27 cellular contexts compared by ENCODE assay signal in genomic region chr2:108918156-108918845, GRCh38.
"Had no signal": no experiment of that assay in that cellular context is flagged by ENCODE, and none has a peak within 500 bp of the region (broad histone marks: within the 10 kb centered on the region; RNA-seq: fewer than 3 reads in every experiment).

No MANE protein-coding gene starts in this region.

- H3K27me3 ChIP-seq: gastrocnemius medialis, right lobe of liver, suprapubic skin had no signal

- H3K4me3 Mint-ChIP-seq: activated naive CD4-positive, alpha-beta T cell treated with anti-CD3 and anti-CD28 coated beads, Interleukin-2, amount 10 ng/mL, durations not matched to agents 7 days and 5 days; activated naive CD8-positive, alpha-beta T cell treated with anti-CD3 and anti-CD28 coated beads, Interleukin-2, amount 10 ng/mL, durations not matched to agents 7 days and 5 days; activated T-helper 1 cell treated with anti-CD3 and anti-CD28 coated beads, Interleukin-12 subunit alpha, Interleukin-12 subunit beta, Interleukin-2, Interleukin-4 antibody, amounts not matched to agents 30 ng/mL and 10 ng/mL and 1 ng/mL, durations not matched to agents 14 hours and 24 hours and 36 hours; natural killer cell treated with Interleukin-12 subunit alpha and Interleukin-12 subunit beta and Interleukin-15 and Interleukin-18, amount 100 ng/mL, for 72 hours; stimulated activated naive B cell treated with anti-CD40 and anti-IgM and Interleukin-4, amounts not matched to agents 10 μg/mL and 1 μg/mL and 100 μg/mL, for 72 hours; T-helper 17 cell had no signal

- H3K4me1 ChIP-seq: gastrocnemius medialis, right lobe of liver, tibial artery had no signal

- H3K27ac ChIP-seq: brain microvascular endothelial cell, gastrocnemius medialis, neutrophil, right lobe of liver, skin epidermis, suprapubic skin, tibial artery, WERI-Rb-1 had no signal

- H3K36me3 ChIP-seq: brain microvascular endothelial cell, gastrocnemius medialis, neutrophil, right lobe of liver, suprapubic skin, tibial artery, WERI-Rb-1 had no signal

- DNase-seq: activated CD4-positive, alpha-beta T cell treated with anti-CD3 and anti-CD28 coated beads for 48 hours; activated CD4-positive, alpha-beta T cell treated with anti-CD3 and anti-CD28 coated beads, Interleukin-2, amount 50 U/mL, for 48 hours; activated CD8-positive, alpha-beta memory T cell treated with anti-CD3 and anti-CD28 coated beads for 24 hours; activated gamma-delta T cell; activated naive CD4-positive, alpha-beta T cell treated with anti-CD3 and anti-CD28 coated beads, Interleukin-2, amount 10 ng/mL, durations not matched to agents 7 days and 5 days; activated naive CD8-positive, alpha-beta T cell treated with anti-CD3 and anti-CD28 coated beads, Interleukin-2, amount 10 ng/mL, durations not matched to agents 7 days and 5 days; brain microvascular endothelial cell; central memory CD4-positive, alpha-beta T cell; dermis blood vessel endothelial cell; effector CD8-positive, alpha-beta T cell; gastrocnemius medialis; hippocampal formation; kidney; stimulated activated CD4-positive, alpha-beta T cell treated with anti-CD3 and anti-CD28 coated beads, Interleukin-4, amount 100 ng/mL, for 24 hours; stimulated activated naive B cell treated with anti-CD40 and anti-IgM and Interleukin-4, amounts not matched to agents 10 μg/mL and 1 μg/mL and 100 μg/mL, for 72 hours; SW 1271; T-helper 17 cell; T1000; WERI-Rb-1 had no signal

- ATAC-seq: activated CD4-positive, CD25-positive, alpha-beta regulatory T cell treated with anti-CD3 and anti-CD28 coated beads, Interleukin-2, amount 50 U/mL, for 24 hours; gastrocnemius medialis; natural killer cell treated with Interleukin-12 subunit alpha and Interleukin-12 subunit beta and Interleukin-15 and Interleukin-18, amount 100 ng/mL, for 72 hours; stimulated activated naive B cell treated with anti-CD40 and anti-IgM and Interleukin-4, amounts not matched to agents 10 μg/mL and 1 μg/mL and 100 μg/mL, for 72 hours; T-helper 17 cell had no signal

- H3K9me3 ChIP-seq: gastrocnemius medialis, neutrophil, right lobe of liver, suprapubic skin, tibial artery had no signal

- H3K27me3 Mint-ChIP-seq: activated naive CD8-positive, alpha-beta T cell treated with anti-CD3 and anti-CD28 coated beads, Interleukin-2, amount 10 ng/mL, durations not matched to agents 7 days and 5 days; natural killer cell treated with Interleukin-12 subunit alpha and Interleukin-12 subunit beta and Interleukin-15 and Interleukin-18, amount 100 ng/mL, for 72 hours; stimulated activated naive B cell treated with anti-CD40 and anti-IgM and Interleukin-4, amounts not matched to agents 10 μg/mL and 1 μg/mL and 100 μg/mL, for 72 hours had no signal

- H3K36me3 Mint-ChIP-seq: activated naive CD4-positive, alpha-beta T cell treated with anti-CD3 and anti-CD28 coated beads, Interleukin-2, amount 10 ng/mL, durations not matched to agents 7 days and 5 days; activated naive CD8-positive, alpha-beta T cell treated with anti-CD3 and anti-CD28 coated beads, Interleukin-2, amount 10 ng/mL, durations not matched to agents 7 days and 5 days; natural killer cell treated with Interleukin-12 subunit alpha and Interleukin-12 subunit beta and Interleukin-15 and Interleukin-18, amount 100 ng/mL, for 72 hours; stimulated activated naive B cell treated with anti-CD40 and anti-IgM and Interleukin-4, amounts not matched to agents 10 μg/mL and 1 μg/mL and 100 μg/mL, for 72 hours had no signal

- H3K4me1 Mint-ChIP-seq: stimulated activated naive B cell treated with anti-CD40 and anti-IgM and Interleukin-4, amounts not matched to agents 10 μg/mL and 1 μg/mL and 100 μg/mL, for 72 hours had no signal

- H3K27ac Mint-ChIP-seq: activated naive CD4-positive, alpha-beta T cell treated with anti-CD3 and anti-CD28 coated beads, Interleukin-2, amount 10 ng/mL, durations not matched to agents 7 days and 5 days; activated naive CD8-positive, alpha-beta T cell treated with anti-CD3 and anti-CD28 coated beads, Interleukin-2, amount 10 ng/mL, durations not matched to agents 7 days and 5 days; activated T-helper 1 cell treated with anti-CD3 and anti-CD28 coated beads, Interleukin-12 subunit alpha, Interleukin-12 subunit beta, Interleukin-2, Interleukin-4 antibody, amounts not matched to agents 30 ng/mL and 10 ng/mL and 1 ng/mL, durations not matched to agents 14 hours and 24 hours and 36 hours; natural killer cell treated with Interleukin-12 subunit alpha and Interleukin-12 subunit beta and Interleukin-15 and Interleukin-18, amount 100 ng/mL, for 72 hours; stimulated activated naive B cell treated with anti-CD40 and anti-IgM and Interleukin-4, amounts not matched to agents 10 μg/mL and 1 μg/mL and 100 μg/mL, for 72 hours; T-helper 17 cell had no signal

- H3K4me3 ChIP-seq: gastrocnemius medialis, right lobe of liver, skin epidermis, suprapubic skin, tibial artery had no signal

- H3K9me3 Mint-ChIP-seq: activated naive CD4-positive, alpha-beta T cell treated with anti-CD3 and anti-CD28 coated beads, Interleukin-2, amount 10 ng/mL, durations not matched to agents 7 days and 5 days; activated naive CD8-positive, alpha-beta T cell treated with anti-CD3 and anti-CD28 coated beads, Interleukin-2, amount 10 ng/mL, durations not matched to agents 7 days and 5 days; activated T-helper 1 cell treated with anti-CD3 and anti-CD28 coated beads, Interleukin-12 subunit alpha, Interleukin-12 subunit beta, Interleukin-2, Interleukin-4 antibody, amounts not matched to agents 30 ng/mL and 10 ng/mL and 1 ng/mL, durations not matched to agents 14 hours and 24 hours and 36 hours; natural killer cell treated with Interleukin-12 subunit alpha and Interleukin-12 subunit beta and Interleukin-15 and Interleukin-18, amount 100 ng/mL, for 72 hours; stimulated activated naive B cell treated with anti-CD40 and anti-IgM and Interleukin-4, amounts not matched to agents 10 μg/mL and 1 μg/mL and 100 μg/mL, for 72 hours had no signal
